In genomic region chr3:112466041-112466440, GRCh38 we compare ENCODE assay signal across 19 cellular contexts. TPM values are rescaled to one million over a fixed set of nuclear protein-coding genes. Genes with fewer than 3 reads are reported as not detected.
DNase-seq lines count a peak whose midpoint lies in the region; ATAC-seq and TF ChIP-seq lines count a peak whose summit lies in the region.
"Had no signal": no experiment of that assay in that cellular context is flagged by ENCODE, and none has a peak within 500 bp of the region (broad histone marks: within the 10 kb centered on the region; RNA-seq: fewer than 3 reads in every experiment).

No MANE protein-coding gene starts in this region.

- no peak overlapping the region for H3K4ac ChIP-seq in mesendoderm (ENCODE audit: low read depth, low read length)

- no peaks in the 10 kb centered on the region for H3K9me2 ChIP-seq in GM23338 (ENCODE audit: insufficient read depth)
- H3K9me2 ChIP-seq: SK-N-SH had no signal

- no peak overlapping the region for H3K56ac ChIP-seq in mesendoderm (ENCODE audit: low read length)

- H3K23ac ChIP-seq in mesendoderm (ENCODE audit: low read length) = no peak overlapping the region

- CTCF ChIA-PET in CD4-positive, alpha-beta memory T cell (lab: Charles Lee; ENCODE audit: partially characterized antibody) = interaction anchor here (1.2 kb wide), 1 partner anchor 54 kb away, joined by 3 read pairs; no protein-coding TSS in a partner anchor
- CTCF ChIA-PET in activated B cell treated with CpG ODN at 0.5 μM for 24 hours (lab: Charles Lee) = interaction anchor here (1.4 kb wide), 1 partner anchor 132 kb away, joined by 3 read pairs; no protein-coding TSS in a partner anchor

- ATAC-seq in GM23338 = peak; percentile 44; the same call in 1 of the 3 replicates
- ATAC-seq in activated B cell treated with CpG ODN at 0.5 μM for 24 hours (ENCODE audit: low read depth) = no peak
- ATAC-seq in GM18870 (IDR thresholded peaks at IDR 0.05; ENCODE audit: unreplicated experiment) = no peak
- no peak for ATAC-seq in HG02588 (IDR thresholded peaks at IDR 0.05; ENCODE audit: unreplicated experiment)
- ATAC-seq in HG02938 (IDR thresholded peaks at IDR 0.05; ENCODE audit: unreplicated experiment) = no peak
- ATAC-seq: CD8-positive, alpha-beta T cell; K562 had no signal

- H3K4me1 Mint-ChIP-seq in CD4-positive, alpha-beta memory T cell = peaks cover 67 to 91% (median 79%) of the 10 kb centered on the region in 4 donors
- H3K4me1 Mint-ChIP-seq in GM23338 (peaks cover 12% of the 10 kb centered on the region; the same call in 2 of the 3 replicates), activated B cell treated with CpG ODN at 0.5 μM for 24 hours (peaks cover 90% of the 10 kb centered on the region)

- H3K9ac ChIP-seq in mesendoderm (ENCODE audit: low read length) = no peak overlapping the region
- H3K9ac ChIP-seq: SK-N-SH had no signal

- H3K27ac Mint-ChIP-seq in CD4-positive, alpha-beta memory T cell = peak overlapping the region in 4 of 7 donors; percentile 3 to 79 (median 42)
- H3K27ac Mint-ChIP-seq in GM23338 (no peak overlapping the region), activated B cell treated with CpG ODN at 0.5 μM for 24 hours (peak overlapping the region; percentile 65)

- no peak for TF ChIP-seq CTCF in GM23338 (conservative IDR thresholded peaks at IDR 0.05; ENCODE audit: low read depth in 2 of 2)
- TF ChIP-seq CTCF in activated B cell treated with CpG ODN at 0.5 μM for 24 hours (IDR thresholded peaks at IDR 0.05) = no peak
- no peak for TF ChIP-seq CTCF in right atrium auricular region (IDR thresholded peaks at IDR 0.05)

- no peak overlapping the region for H4K8ac ChIP-seq in mesendoderm (ENCODE audit: low read depth, low read length)

- no peaks in the 10 kb centered on the region for H3K27me3 Mint-ChIP-seq in CD4-positive, alpha-beta memory T cell
- H3K27me3 Mint-ChIP-seq in GM23338 (ENCODE audit: insufficient read depth, low read depth, poor library complexity) (peaks cover 1% of the 10 kb centered on the region), activated B cell treated with CpG ODN at 0.5 μM for 24 hours (no peaks in the 10 kb centered on the region)

- no peak overlapping the region for H2BK15ac ChIP-seq in mesendoderm (replicated peaks; ENCODE audit: low read depth)

- no peaks in the 10 kb centered on the region for H3K79me1 ChIP-seq in mesendoderm (ENCODE audit: low read length)

- H2AK5ac ChIP-seq in mesendoderm (ENCODE audit: low read length) = no peak overlapping the region

- POLR2A ChIA-PET in CD4-positive, alpha-beta memory T cell (lab: Charles Lee; ENCODE audit: partially characterized antibody) = interaction anchor here (1.7 kb wide), 1 partner anchor 33 kb away, joined by 4 read pairs; no protein-coding TSS in a partner anchor
- POLR2A ChIA-PET in activated B cell treated with CpG ODN at 0.5 μM for 24 hours (lab: Charles Lee) = no interaction called here

- no peaks in the 10 kb centered on the region; the same call in 1 of the 2 replicates for H3F3A ChIP-seq in GM23338 (replicated peaks; ENCODE audit: low read depth)

- H3K4me1 ChIP-seq in CD4-positive, alpha-beta memory T cell (ENCODE audit: insufficient read depth, low read length) = peaks cover 79% of the 10 kb centered on the region
- 0 out of 2 replicates have a peak, but pooled peaks cover 8% of the 10 kb centered on the region for H3K4me1 ChIP-seq in GM23338 (ENCODE audit: insufficient read depth)
- H3K4me1 ChIP-seq in mesendoderm (ENCODE audit: control insufficient read depth, low read depth, low read length) = peaks cover 7% of the 10 kb centered on the region
- H3K4me1 ChIP-seq in right atrium auricular region = peaks cover 0 to 8% of the 10 kb centered on the region in 2 donors

- H3K27me3 ChIP-seq in CD4-positive, alpha-beta memory T cell (ENCODE audit: insufficient read depth, low read length) = no peaks in the 10 kb centered on the region
- no peaks in the 10 kb centered on the region for H3K27me3 ChIP-seq in GM23338 (ENCODE audit: insufficient read depth)
- no peaks in the 10 kb centered on the region for H3K27me3 ChIP-seq in mesendoderm (ENCODE audit: insufficient read depth, low read length, poor library complexity)
- H3K27me3 ChIP-seq in right atrium auricular region = no peaks in the 10 kb centered on the region

- H3K36me3 Mint-ChIP-seq in CD4-positive, alpha-beta memory T cell = peaks cover 37 to 39% of the 10 kb centered on the region in 2 donors
- no peaks in the 10 kb centered on the region for H3K36me3 Mint-ChIP-seq in GM23338 (ENCODE audit: low read depth)
- H3K36me3 Mint-ChIP-seq in activated B cell treated with CpG ODN at 0.5 μM for 24 hours (ENCODE audit: low read depth) = peaks cover 81% of the 10 kb centered on the region

- H3K9me3 Mint-ChIP-seq in CD4-positive, alpha-beta memory T cell = peaks cover 0 to 2% (median 0%) of the 10 kb centered on the region in 8 donors
- H3K9me3 Mint-ChIP-seq in GM23338 (no peaks in the 10 kb centered on the region), activated B cell treated with CpG ODN at 0.5 μM for 24 hours (peaks cover 2% of the 10 kb centered on the region)

- H2BK5ac ChIP-seq in mesendoderm (ENCODE audit: low read length) = no peak overlapping the region

- H2BK120ac ChIP-seq in mesendoderm (ENCODE audit: low read depth, low read length) = no peak overlapping the region

- no peak overlapping the region for H3K4me3 ChIP-seq in CD4-positive, alpha-beta memory T cell (ENCODE audit: low read length in 2 of 2)
- no peak overlapping the region for H3K4me3 ChIP-seq in GM23338
- no peak overlapping the region for H3K4me3 ChIP-seq in mesendoderm (ENCODE audit: low read length)
- no peak overlapping the region for H3K4me3 ChIP-seq in right atrium auricular region
- H3K4me3 ChIP-seq: K562, PC-9 had no signal

- DNase-seq in CD4-positive, alpha-beta memory T cell = no peak
- DNase-seq in GM23338 (ENCODE audit: low spot score) (peak; percentile 47), activated B cell treated with CpG ODN at 0.5 μM for 24 hours (no peak), mesendoderm (peak; percentile 72), right atrium auricular region (ENCODE audit: low spot score) (no peak)
- DNase-seq: ACHN; CD8-positive, alpha-beta T cell; GF-D8; HCEC 1CT; NCI-H1436 treated with DMSO at 0.1 percent for 48 hours; NCI-H2081; NCI-H226; NCI-H526; PC-9; SK-N-SH had no signal

- no peaks in the 10 kb centered on the region for H4K20me1 ChIP-seq in GM23338 (replicated peaks; ENCODE audit: insufficient read depth)

- H3K27ac ChIP-seq in CD4-positive, alpha-beta memory T cell (ENCODE audit: low read depth, low read length) = no peak overlapping the region
- H3K27ac ChIP-seq in GM23338 (ENCODE audit: low read depth) = no peak overlapping the region
- H3K27ac ChIP-seq in mesendoderm (ENCODE audit: low read depth, low read length) = no peak overlapping the region
- H3K27ac ChIP-seq in right atrium auricular region = no peak overlapping the region
- H3K27ac ChIP-seq: PC-9 had no signal

- no peak overlapping the region for H4K5ac ChIP-seq in mesendoderm (ENCODE audit: low read length)

- H2AFZ ChIP-seq in GM23338 = no peak overlapping the region
- H2AFZ ChIP-seq: PC-9 had no signal

- no peaks in the 10 kb centered on the region for H3K9me3 ChIP-seq in CD4-positive, alpha-beta memory T cell (ENCODE audit: control insufficient read depth in 1 of 2, low read length in 2 of 2)
- peaks cover 0 to 4% of the 10 kb centered on the region in 2 donors for H3K9me3 ChIP-seq in right atrium auricular region
- H3K9me3 ChIP-seq: SK-N-SH had no signal

- peak overlapping the region in 1 of 8 donors; percentile 82 for H3K4me3 Mint-ChIP-seq in CD4-positive, alpha-beta memory T cell
- H3K4me3 Mint-ChIP-seq in GM23338 (no peak overlapping the region), activated B cell treated with CpG ODN at 0.5 μM for 24 hours (no peak overlapping the region)
- H3K4me3 Mint-ChIP-seq: CD8-positive, alpha-beta T cell had no signal

- no CpG with 5 or more reads among the region's 2 CpGs for WGBS in mesendoderm (ENCODE audit: extremely low coverage, insufficient coverage, low lambda C conversion rate)

- intact Hi-C loops in CD4-positive, alpha-beta memory T cell (cut with micrococcal nuclease) = no loop called here
- intact Hi-C loops in activated B cell treated with CpG ODN at 0.5 μM for 24 hours (cut with micrococcal nuclease) = loop anchor here (10.0 kb wide), 1 partner anchor 1229 kb away; the partner anchor contains the start of gene USF3

- H3K18ac ChIP-seq in mesendoderm (ENCODE audit: low read length) = no peak overlapping the region

- H3K4me2 ChIP-seq in GM23338 (no peak overlapping the region), mesendoderm (ENCODE audit: low read length) (no peak overlapping the region)
- H3K4me2 ChIP-seq: PC-9, SK-N-SH had no signal

- no peaks in the 10 kb centered on the region for H3K36me3 ChIP-seq in CD4-positive, alpha-beta memory T cell (ENCODE audit: insufficient read depth, low read length)
- H3K36me3 ChIP-seq in GM23338 (ENCODE audit: insufficient read depth) = no peaks in the 10 kb centered on the region
- H3K36me3 ChIP-seq in mesendoderm (ENCODE audit: control insufficient read depth, insufficient read depth, low read length) = no peaks in the 10 kb centered on the region
- H3K36me3 ChIP-seq in right atrium auricular region = no peaks in the 10 kb centered on the region

- H3K79me2 ChIP-seq in GM23338 (replicated peaks; ENCODE audit: insufficient read depth) (no peaks in the 10 kb centered on the region), mesendoderm (ENCODE audit: control insufficient read depth, insufficient read depth, low read length) (no peaks in the 10 kb centered on the region)

RNA-seq across cellular contexts. Expression of gene BTLA, which starts 33.2 kb away (rescaled TPM):
- total RNA-seq in CD4-positive, alpha-beta memory T cell = 10 to 100 TPM; 22.9 to 24.9 TPM
- 10 to 100 TPM; 17.5 to 18.6 TPM for polyA plus RNA-seq in CD4-positive, alpha-beta memory T cell
- total RNA-seq in GM23338 (2014; rRNA removed; shearing (Covaris generic)) = not detected in 2 replicates
- 0.44 TPM in 1 of 2 replicates, not detected in the other for polyA plus RNA-seq in GM23338 (2016; fragmentation: Nextera tagmentation; extraction: Ambion mirVana)
- total RNA-seq in activated B cell treated with CpG ODN at 0.5 μM for 24 hours (49.8 and 53.2 TPM in 2 replicates), right atrium auricular region (not detected)
- polyA plus RNA-seq in mesendoderm (2013, experiment 1 of 2) = 0.06 TPM
- 0.11 TPM for polyA plus RNA-seq in mesendoderm (2013, experiment 2 of 2)
- total RNA-seq: PC-9 had no signal
- polyA plus RNA-seq: K562, SK-N-SH had no signal

Comparison
In these comparisons a context has a peak if more than half of its experiments do, and no peak if none do; other contexts are left out.
1. DNase-seq: peak in GM23338 (single experiment) and mesendoderm (single experiment); none in CD4-positive, alpha-beta memory T cell (0 of 5), activated B cell treated with CpG ODN at 0.5 μM for 24 hours (single experiment) and right atrium auricular region (single experiment).
2. RNA of gene BTLA, which starts 33.2 kb away (total RNA-seq): 49.8 to 53.2 TPM in activated B cell treated with CpG ODN at 0.5 μM for 24 hours and 22.9 to 24.9 TPM in CD4-positive, alpha-beta memory T cell; not detected in GM23338 and not detected in right atrium auricular region; every median in the first group is over 10 times any median in the second.